Comparison of ENCODE assay signal across 16 cellular contexts in the genomic region with DNA sequence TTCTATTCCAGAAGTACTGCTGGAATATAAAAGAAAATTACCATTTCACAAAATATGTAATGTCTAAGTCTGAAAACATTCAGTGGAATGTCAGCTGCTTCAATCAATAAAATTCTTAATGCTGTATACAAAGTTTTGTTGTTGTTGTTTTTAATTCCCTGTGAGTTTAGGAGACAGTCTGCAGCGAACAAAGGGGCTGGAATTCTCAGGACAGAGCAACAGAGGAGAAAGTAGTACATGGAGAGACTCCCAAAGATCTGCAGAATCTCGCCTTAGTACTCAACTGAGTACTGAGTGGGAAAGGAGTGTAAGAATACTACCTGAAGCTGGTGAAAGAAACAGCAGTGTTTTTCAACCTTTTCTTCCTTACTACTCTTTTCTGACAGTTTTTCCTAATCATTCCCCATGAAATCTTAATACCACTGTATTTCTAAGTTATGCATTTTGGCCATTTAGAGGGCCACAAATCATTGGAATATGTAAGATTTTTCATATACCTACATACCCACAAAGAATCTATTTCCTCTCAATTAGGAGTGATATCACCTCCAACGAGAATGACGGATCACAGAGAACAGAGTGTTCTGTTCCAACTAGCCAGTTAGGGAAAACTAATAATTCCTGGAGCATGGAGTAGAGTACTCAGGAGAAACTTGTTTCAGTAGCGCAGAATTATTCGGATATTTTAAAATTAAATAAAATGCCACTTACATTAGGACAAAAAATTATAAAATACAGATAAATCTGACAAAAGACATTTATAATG. TPM values are rescaled to one million over a fixed set of nuclear protein-coding genes. Genes with fewer than 3 reads are reported as not detected.
DNase-seq lines count a peak whose midpoint lies in the region; ATAC-seq and TF ChIP-seq lines count a peak whose summit lies in the region.
"Had no signal": no experiment of that assay in that cellular context is flagged by ENCODE, and none has a peak within 500 bp of the region (broad histone marks: within the 10 kb centered on the region; RNA-seq: fewer than 3 reads in every experiment).

No MANE protein-coding gene starts in this region.

- TF ChIP-seq CTCF in right atrium auricular region (IDR thresholded peaks at IDR 0.05) (no peak), progenitor cell of endocrine pancreas (IDR thresholded peaks at IDR 0.05; ENCODE audit: unreplicated experiment) (no peak)

- no peaks in the 10 kb centered on the region for H3K36me3 Mint-ChIP-seq in progenitor cell of endocrine pancreas (ENCODE audit: insufficient read depth)

- no peaks in the 10 kb centered on the region for H3K36me3 ChIP-seq in right atrium auricular region

- no peak for DNase-seq in left ventricle myocardium superior
- no peak for DNase-seq in right atrium auricular region (ENCODE audit: low spot score)
- DNase-seq in epithelial cell of prostate (ENCODE audit: low read depth, low spot score), result no peak
- no peak for DNase-seq in progenitor cell of endocrine pancreas (ENCODE audit: low spot score, unreplicated experiment)
- no peak for DNase-seq in NCI-H2081 (lab: John Stamatoyannopoulos, UW)
- DNase-seq in OCI-M2 (lab: John Stamatoyannopoulos, UW; ENCODE audit: unreplicated experiment), result no peak
- DNase-seq in NCI-H748 treated with DMSO at 0.1 percent for 48 hours (lab: John Stamatoyannopoulos, UW), result no peak
- no peak for DNase-seq in NCI-H1105 (lab: John Stamatoyannopoulos, UW)
- DNase-seq: activated CD4-positive, alpha-beta T cell treated with anti-CD3 and anti-CD28 coated beads, Interleukin-2, amount 50 U/mL, for 48 hours; activated T-cell treated with anti-CD3 and anti-CD28 coated beads, Interleukin-2, amount 50 U/mL, for 72 hours; CD4-positive, alpha-beta T cell; GOT3; NCI-H2227 treated with DMSO at 0.1 percent for 48 hours; right cardiac atrium had no signal

- H3K27ac ChIP-seq in right atrium auricular region, result no peak overlapping the region
- peak overlapping the region; percentile 58 for H3K27ac ChIP-seq in epithelial cell of prostate

- H3K9me3 Mint-ChIP-seq in progenitor cell of endocrine pancreas (ENCODE audit: low read depth), result no peaks in the 10 kb centered on the region
- H3K9me3 Mint-ChIP-seq: CD4-positive, alpha-beta T cell; natural killer cell treated with Interleukin-12 subunit alpha and Interleukin-12 subunit beta and Interleukin-15 and Interleukin-18, amount 100 ng/mL, for 72 hours had no signal

- H3K27ac Mint-ChIP-seq in progenitor cell of endocrine pancreas, result peak overlapping the region; percentile 9
- H3K27ac Mint-ChIP-seq: activated T-cell treated with anti-CD3 and anti-CD28 coated beads, Interleukin-2, amount 50 U/mL, for 72 hours; CD4-positive, alpha-beta T cell had no signal

- ATAC-seq in left ventricle myocardium superior, result peak; percentile 74
- ATAC-seq: activated T-cell treated with anti-CD3 and anti-CD28 coated beads, Interleukin-2, amount 50 U/mL, for 72 hours; natural killer cell treated with Interleukin-12 subunit alpha and Interleukin-12 subunit beta and Interleukin-15 and Interleukin-18, amount 100 ng/mL, for 72 hours had no signal

- H3K4me1 ChIP-seq in right atrium auricular region, result no peaks in the 10 kb centered on the region

- intact Hi-C loops in left ventricle myocardium superior (cut with micrococcal nuclease), result no loop called here

- no peaks in the 10 kb centered on the region for H3K27me3 ChIP-seq in right atrium auricular region
- H3K27me3 ChIP-seq: hepatocyte had no signal

- H3K9me3 ChIP-seq in right atrium auricular region, result no peaks in the 10 kb centered on the region

- peaks cover 5% of the 10 kb centered on the region for H3K4me1 Mint-ChIP-seq in progenitor cell of endocrine pancreas (ENCODE audit: low read depth)

- no peak overlapping the region for H3K4me3 ChIP-seq in right atrium auricular region
- H3K4me3 ChIP-seq: hepatocyte had no signal

- H3K27me3 Mint-ChIP-seq in progenitor cell of endocrine pancreas, result no peaks in the 10 kb centered on the region
- H3K27me3 Mint-ChIP-seq: CD4-positive, alpha-beta T cell; natural killer cell treated with Interleukin-12 subunit alpha and Interleukin-12 subunit beta and Interleukin-15 and Interleukin-18, amount 100 ng/mL, for 72 hours had no signal

- H3K4me3 Mint-ChIP-seq in progenitor cell of endocrine pancreas (ENCODE audit: low read depth), result no peak overlapping the region
- H3K4me3 Mint-ChIP-seq: activated T-cell treated with anti-CD3 and anti-CD28 coated beads, Interleukin-2, amount 50 U/mL, for 72 hours; CD4-positive, alpha-beta T cell; natural killer cell treated with Interleukin-12 subunit alpha and Interleukin-12 subunit beta and Interleukin-15 and Interleukin-18, amount 100 ng/mL, for 72 hours had no signal

RNA-seq across cellular contexts. Expression of gene ANKRD28, which starts 16.0 kb away (rescaled TPM):
- 23.9 TPM for total RNA-seq in left ventricle myocardium superior
- 10 to 100 TPM in 1 of 2 donors, 1 to 10 TPM in 1; 9.2 to 11.3 TPM for total RNA-seq in right atrium auricular region
- total RNA-seq in progenitor cell of endocrine pancreas, result 63.7 and 66.1 TPM in 2 replicates
